ENCODE assay signal across 9 cellular contexts in genomic region chr4:78644744-78645330, GRCh38.
DNase-seq lines count a peak whose midpoint lies in the region; ATAC-seq and TF ChIP-seq lines count a peak whose summit lies in the region.
"Had no signal": no experiment of that assay in that cellular context is flagged by ENCODE, and none has a peak within 500 bp of the region (broad histone marks: within the 10 kb centered on the region; RNA-seq: fewer than 3 reads in every experiment).

No MANE protein-coding gene starts in this region.

- H3K9me3 ChIP-seq in Caco-2 (no peaks in the 10 kb centered on the region), Panc1 (ENCODE audit: control insufficient read depth, insufficient read depth, low read depth, low read length) (no peaks in the 10 kb centered on the region)

- H3K27me3 ChIP-seq in Caco-2 (replicated peaks; ENCODE audit: control insufficient read depth, insufficient read depth, low read length) (no peaks in the 10 kb centered on the region), Panc1 (ENCODE audit: control insufficient read depth, insufficient read depth, low read length) (no peaks in the 10 kb centered on the region)

- CTCF ChIA-PET in Caco-2 (lab: Charles Lee) (interaction anchor here (1.5 kb wide), 1 partner anchor 132 kb away, joined by 9 read pairs; the partner anchor contains the start of gene BMP2K), Panc1 (lab: Charles Lee) (no interaction called here)

- intact Hi-C loops in Caco-2 (cut with micrococcal nuclease; ENCODE audit: unreplicated experiment) (loop anchor here (1.0 to 2.0 kb wide), 2 partner anchors 14 to 219 kb away; no protein-coding TSS in a partner anchor), Panc1 (cut with micrococcal nuclease; ENCODE audit: unreplicated experiment) (no loop called here), left cardiac atrium (cut with DNase I) (loop anchor here in 1 of 2 donors (10.0 kb wide), 1 partner anchor 130 kb away; the partner anchor contains the start of gene BMP2K), sciatic nerve (cut with DNase I) (no loop called here)

- H3K4me1 Mint-ChIP-seq in Caco-2 (ENCODE audit: low read depth, unreplicated experiment) = peaks cover 18% of the 10 kb centered on the region
- H3K4me1 Mint-ChIP-seq in activated naive CD8-positive, alpha-beta T cell treated with anti-CD3 and anti-CD28 coated beads, Interleukin-2, amount 10 ng/mL, durations not matched to agents 7 days and 5 days = peaks cover 32% of the 10 kb centered on the region

- H3K4me3 Mint-ChIP-seq in Caco-2 (ENCODE audit: unreplicated experiment) = no peak overlapping the region
- no peak overlapping the region for H3K4me3 Mint-ChIP-seq in activated naive CD8-positive, alpha-beta T cell treated with anti-CD3 and anti-CD28 coated beads, Interleukin-2, amount 10 ng/mL, durations not matched to agents 7 days and 5 days
- H3K4me3 Mint-ChIP-seq: activated naive CD8-positive, alpha-beta T cell had no signal

- H3K4me1 ChIP-seq in Caco-2 (peaks cover 7% of the 10 kb centered on the region), Panc1 (ENCODE audit: control insufficient read depth, insufficient read depth, low read length) (no peaks in the 10 kb centered on the region; the same call in 1 of the 2 replicates)

- H3K4me3 ChIP-seq in Caco-2 (ENCODE audit: low read depth, low read length) = no peak overlapping the region
- H3K4me3 ChIP-seq in Panc1 (ENCODE audit: low read depth in 2 of 2, low read length in 2 of 2) = no peak overlapping the region

- no peak overlapping the region for H3K27ac Mint-ChIP-seq in Caco-2 (ENCODE audit: unreplicated experiment)
- no peak overlapping the region for H3K27ac Mint-ChIP-seq in activated naive CD8-positive, alpha-beta T cell treated with anti-CD3 and anti-CD28 coated beads, Interleukin-2, amount 10 ng/mL, durations not matched to agents 7 days and 5 days
- H3K27ac Mint-ChIP-seq: activated naive CD8-positive, alpha-beta T cell had no signal

- no peaks in the 10 kb centered on the region for H3K9me3 Mint-ChIP-seq in Caco-2 (ENCODE audit: unreplicated experiment)
- H3K9me3 Mint-ChIP-seq in activated naive CD8-positive, alpha-beta T cell treated with anti-CD3 and anti-CD28 coated beads, Interleukin-2, amount 10 ng/mL, durations not matched to agents 7 days and 5 days = no peaks in the 10 kb centered on the region

- TF ChIP-seq CTCF in Caco-2 (IDR thresholded peaks at IDR 0.05; ENCODE audit: insufficient read depth in 1 of 2, low read depth in 1 of 2, low read length in 1 of 2, severe bottlenecking in 1 of 2, unreplicated experiment in 1 of 2) (peak; percentile 67 to 86), Panc1 (IDR thresholded peaks at IDR 0.05) (peak; percentile 77)

- POLR2A ChIA-PET in Caco-2 (lab: Charles Lee) (no interaction called here), Panc1 (lab: Charles Lee) (no interaction called here)
- POLR2A ChIA-PET in activated naive CD8-positive, alpha-beta T cell treated with anti-CD3 and anti-CD28 coated beads, Interleukin-2, amount 10 ng/mL, durations not matched to agents 7 days and 5 days (lab: Charles Lee) = no interaction called here

- H3K36me3 Mint-ChIP-seq in Caco-2 (ENCODE audit: insufficient read depth, unreplicated experiment) = no peaks in the 10 kb centered on the region
- peaks cover 2% of the 10 kb centered on the region for H3K36me3 Mint-ChIP-seq in activated naive CD8-positive, alpha-beta T cell treated with anti-CD3 and anti-CD28 coated beads, Interleukin-2, amount 10 ng/mL, durations not matched to agents 7 days and 5 days
- H3K36me3 Mint-ChIP-seq: activated naive CD8-positive, alpha-beta T cell had no signal

- no peak overlapping the region for H3K27ac ChIP-seq in Panc1 (ENCODE audit: low read length)

- H3K36me3 ChIP-seq in Caco-2 (ENCODE audit: control insufficient read depth, insufficient read depth, low read length) (no peaks in the 10 kb centered on the region), Panc1 (ENCODE audit: control insufficient read depth, insufficient read depth, low read length) (no peaks in the 10 kb centered on the region)

- in situ Hi-C loops in Panc1 (cut with HindIII; ENCODE audit: low pct_unique_long_range_greater_than_20kb, low sequenced_read_pairs) = no loop called here

- DNase-seq in Caco-2 (peak; percentile 57 to 66), Panc1 (ENCODE audit: low read depth, low spot score) (peak; percentile 27), left cardiac atrium (peak; percentile 64), sciatic nerve (ENCODE audit: low spot score) (peak; percentile 74), mesenteric fat pad (ENCODE audit: low spot score) (no peak)
- DNase-seq in activated naive CD8-positive, alpha-beta T cell treated with anti-CD3 and anti-CD28 coated beads, Interleukin-2, amount 10 ng/mL, durations not matched to agents 7 days and 5 days = no peak

- ATAC-seq in GM19043 (IDR thresholded peaks at IDR 0.05; ENCODE audit: low read depth, unreplicated experiment) = peak; percentile 92
- ATAC-seq in HG03159 (IDR thresholded peaks at IDR 0.05; ENCODE audit: unreplicated experiment) = peak; percentile 97
- peak; percentile 77; the same call in 1 of the 2 replicates for ATAC-seq in Panc1
- ATAC-seq in activated naive CD8-positive, alpha-beta T cell treated with anti-CD3 and anti-CD28 coated beads, Interleukin-2, amount 10 ng/mL, durations not matched to agents 7 days and 5 days (ENCODE audit: low read depth) = peak; percentile 97
- ATAC-seq in left cardiac atrium = peak; percentile 91
- ATAC-seq in sciatic nerve = peak; percentile 94

- H3K27me3 Mint-ChIP-seq in Caco-2 (ENCODE audit: insufficient read depth, unreplicated experiment) = no peaks in the 10 kb centered on the region
- H3K27me3 Mint-ChIP-seq in activated naive CD8-positive, alpha-beta T cell treated with anti-CD3 and anti-CD28 coated beads, Interleukin-2, amount 10 ng/mL, durations not matched to agents 7 days and 5 days = no peaks in the 10 kb centered on the region
- H3K27me3 Mint-ChIP-seq: activated naive CD8-positive, alpha-beta T cell had no signal

- BruUV-seq in Caco-2 (replicated peaks; lab: Mats Ljungman, UMichigan) (no TSS peak), Panc1 (replicated peaks; lab: Mats Ljungman, UMichigan) (no TSS peak)

Comparison
In these comparisons a context has a peak if more than half of its experiments do, and no peak if none do; other contexts are left out.
1. DNase-seq: peak in Caco-2 (2 of 2), Panc1 (single experiment), left cardiac atrium (single experiment) and sciatic nerve (single experiment); none in activated naive CD8-positive, alpha-beta T cell treated with anti-CD3 and anti-CD28 coated beads, Interleukin-2, amount 10 ng/mL, durations not matched to agents 7 days and 5 days (single experiment) and mesenteric fat pad (single experiment).
2. Peak in every context shown above with its lines, with median percentiles within 50 percentile points of each other: ATAC-seq.